ENCODE assay signal across 14 cellular contexts in the genomic region with DNA sequence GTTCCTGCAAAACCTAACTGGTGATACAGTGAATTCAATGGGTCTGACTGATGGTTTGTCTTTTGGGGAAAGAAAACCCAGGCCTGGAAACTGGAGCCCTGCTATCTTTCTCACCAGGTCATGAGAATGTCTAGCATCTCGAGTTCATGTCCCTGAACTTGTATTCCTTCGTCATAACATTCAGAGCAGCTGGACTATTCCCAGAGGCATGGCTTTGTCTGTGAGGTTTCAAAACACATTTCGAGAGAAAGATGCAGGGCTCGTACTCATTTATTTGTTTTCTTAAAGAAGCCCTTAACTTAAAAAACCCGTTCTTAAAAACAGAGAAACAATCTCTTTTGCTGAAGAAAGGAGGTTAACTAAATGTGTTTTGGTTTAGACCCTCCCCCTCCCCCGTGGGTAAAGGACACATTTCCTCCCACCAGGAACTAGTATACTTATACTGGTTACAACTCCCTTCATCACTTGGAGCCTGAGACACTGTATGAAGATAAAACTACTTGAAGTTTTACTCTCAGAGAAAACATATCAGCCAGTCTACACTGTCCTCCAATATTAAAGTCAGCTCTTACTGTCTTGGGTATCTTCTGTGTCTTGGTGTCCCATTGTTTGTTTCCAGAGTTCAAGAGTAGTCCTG. TPM values are rescaled to one million over a fixed set of nuclear protein-coding genes. Genes with fewer than 3 reads are reported as not detected.
DNase-seq lines count a peak whose midpoint lies in the region; ATAC-seq and TF ChIP-seq lines count a peak whose summit lies in the region.
"Had no signal": no experiment of that assay in that cellular context is flagged by ENCODE, and none has a peak within 500 bp of the region (broad histone marks: within the 10 kb centered on the region; RNA-seq: fewer than 3 reads in every experiment).

No MANE protein-coding gene starts in this region.

- H3K27me3 ChIP-seq in Panc1 (ENCODE audit: control insufficient read depth, insufficient read depth, low read length): no peaks in the 10 kb centered on the region
- no peaks in the 10 kb centered on the region for H3K27me3 ChIP-seq in fibroblast of lung (ENCODE audit: control insufficient read depth, insufficient read depth, low read length)
- no peaks in the 10 kb centered on the region for H3K27me3 ChIP-seq in muscle layer of duodenum (ENCODE audit: low read depth, low read length)
- H3K27me3 ChIP-seq in stomach smooth muscle (ENCODE audit: control insufficient read depth in 1 of 2, insufficient read depth in 2 of 2, low read length in 2 of 2): no peaks in the 10 kb centered on the region

- H3K4me2 ChIP-seq in fibroblast of lung (ENCODE audit: extremely low read depth, insufficient read depth, low read length): no peak overlapping the region

- CTCF ChIA-PET in Panc1 (lab: Charles Lee): no interaction called here

- in situ Hi-C loops in Panc1 (cut with HindIII; ENCODE audit: low pct_unique_long_range_greater_than_20kb, low sequenced_read_pairs): no loop called here

- H3K9ac ChIP-seq in fibroblast of lung (ENCODE audit: insufficient read depth, low read length) (no peak overlapping the region), stomach smooth muscle (ENCODE audit: low read length in 2 of 2) (peak overlapping the region; percentile 5 to 19)

- H3K9me3 ChIP-seq in Panc1 (ENCODE audit: control insufficient read depth, insufficient read depth, low read depth, low read length) (no peaks in the 10 kb centered on the region), fibroblast of lung (ENCODE audit: control insufficient read depth, insufficient read depth, low read depth, low read length) (no peaks in the 10 kb centered on the region), muscle layer of duodenum (ENCODE audit: control insufficient read depth in 1 of 2, low read length in 2 of 2) (no peaks in the 10 kb centered on the region), stomach smooth muscle (ENCODE audit: control insufficient read depth in 2 of 2, low read length in 2 of 2) (no peaks in the 10 kb centered on the region)

- POLR2A ChIA-PET in Panc1 (lab: Charles Lee): interaction anchor here (0.8 kb wide), 1 partner anchor 105 kb away, joined by 4 read pairs; no protein-coding TSS in a partner anchor

- ATAC-seq in Panc1: no peak
- no peak for ATAC-seq in HG02870 (IDR thresholded peaks at IDR 0.05; ENCODE audit: unreplicated experiment)
- ATAC-seq in left colon: no peak
- ATAC-seq: stimulated activated naive B cell treated with anti-CD40 and anti-IgM and Interleukin-4, amounts not matched to agents 10 μg/mL and 1 μg/mL and 100 μg/mL, for 72 hours had no signal

- intact Hi-C loops in Panc1 (cut with micrococcal nuclease; ENCODE audit: unreplicated experiment) (no loop called here), left colon (cut with DNase I, micrococcal nuclease) (no loop called here)

- no peaks in the 10 kb centered on the region for H3K36me3 ChIP-seq in Panc1 (ENCODE audit: control insufficient read depth, insufficient read depth, low read length)
- H3K36me3 ChIP-seq in fibroblast of lung (ENCODE audit: control insufficient read depth, insufficient read depth, low read length): no peaks in the 10 kb centered on the region
- H3K36me3 ChIP-seq in muscle layer of duodenum (ENCODE audit: control insufficient read depth in 1 of 2, insufficient read depth in 2 of 2, low read length in 2 of 2): no peaks in the 10 kb centered on the region
- H3K36me3 ChIP-seq in stomach smooth muscle (ENCODE audit: control insufficient read depth in 2 of 2, insufficient read depth in 2 of 2, low read length in 2 of 2): no peaks in the 10 kb centered on the region

- TF ChIP-seq CTCF in Panc1 (IDR thresholded peaks at IDR 0.05) (no peak), fibroblast of lung (conservative IDR thresholded peaks at IDR 0.05 in 1 of 2, IDR thresholded peaks at IDR 0.05 in 1 of 2; ENCODE audit: low read depth in 1 of 2, low read length in 2 of 2) (no peak)

- H2AFZ ChIP-seq in fibroblast of lung (ENCODE audit: low read length): no peak overlapping the region

- H3K27ac ChIP-seq in Panc1 (ENCODE audit: low read length): peak overlapping the region; percentile 70; the same call in 1 of the 2 replicates
- H3K27ac ChIP-seq in fibroblast of lung (ENCODE audit: insufficient read depth, low read length): peak overlapping the region; percentile 39
- peak overlapping the region; percentile 24 for H3K27ac ChIP-seq in muscle layer of duodenum (ENCODE audit: low read length)
- peak overlapping the region; percentile 77 for H3K27ac ChIP-seq in stomach smooth muscle (ENCODE audit: low read length)

- no peak for DNase-seq in Panc1 (ENCODE audit: low read depth, low spot score)
- peak in 1 of 2 donors; percentile 80 for DNase-seq in fibroblast of lung (ENCODE audit: low read depth in 2 of 2)
- no peak for DNase-seq in NOMO-1 treated with dmso at 0.1 percent for 144 hours (lab: John Stamatoyannopoulos, UW; ENCODE audit: unreplicated experiment)
- DNase-seq in left colon: no peak
- no peak for DNase-seq in DMS79 treated with DMSO at 0.1 percent for 48 hours (lab: John Stamatoyannopoulos, UW)
- DNase-seq: activated CD4-positive, alpha-beta memory T cell treated with anti-CD3 and anti-CD28 coated beads, Interleukin-2, amount 10 ng/mL, durations not matched to agents 7 days and 5 days; amniotic stem cell; foreskin melanocyte; NCI-H1105 treated with DMSO at 0.1 percent for 48 hours; NCI-H226; stimulated activated naive B cell treated with anti-CD40 and anti-IgM and Interleukin-4, amounts not matched to agents 10 μg/mL and 1 μg/mL and 100 μg/mL, for 72 hours had no signal

- H4K20me1 ChIP-seq in fibroblast of lung (ENCODE audit: control insufficient read depth, extremely low read depth, insufficient read depth, low read length): no peaks in the 10 kb centered on the region

- H3K4me1 ChIP-seq in Panc1 (ENCODE audit: control insufficient read depth, insufficient read depth, low read length) (peaks cover 25% of the 10 kb centered on the region), fibroblast of lung (ENCODE audit: control insufficient read depth, extremely low read depth, insufficient read depth, low read length) (peaks cover 28% of the 10 kb centered on the region), muscle layer of duodenum (ENCODE audit: control insufficient read depth in 1 of 2, insufficient read depth in 2 of 2, low read length in 2 of 2) (peaks cover 10 to 44% of the 10 kb centered on the region in 2 donors), stomach smooth muscle (ENCODE audit: control insufficient read depth, insufficient read depth, low read length) (peaks cover 54% of the 10 kb centered on the region)

- no peaks in the 10 kb centered on the region for H3K79me2 ChIP-seq in fibroblast of lung (ENCODE audit: control insufficient read depth, insufficient read depth, low read length)

- BruUV-seq in Panc1 (replicated peaks; lab: Mats Ljungman, UMichigan): no TSS peak

- H3K4me3 ChIP-seq in Panc1 (ENCODE audit: low read depth in 2 of 2, low read length in 2 of 2): no peak overlapping the region
- H3K4me3 ChIP-seq in fibroblast of lung (replicated peaks in 1 of 4; ENCODE audit: control extremely low read depth in 1 of 4, insufficient read depth in 1 of 4, low read depth in 3 of 4, low read length in 4 of 4): no peak overlapping the region
- no peak overlapping the region for H3K4me3 ChIP-seq in muscle layer of duodenum (ENCODE audit: low read depth in 1 of 2, low read length in 2 of 2)
- H3K4me3 ChIP-seq in stomach smooth muscle (ENCODE audit: low read length in 2 of 2): peak overlapping the region in 1 of 2 donors; percentile 29

RNA-seq across cellular contexts. Expression of gene ME3, which starts 43.2 kb away (rescaled TPM):
- 35.3 TPM for total RNA-seq in Panc1 (2021; ENCODE audit: unreplicated experiment)
- polyA plus RNA-seq in Panc1 (2012; ENCODE audit: insufficient read length): 31.8 TPM
- 50.7 and 63.2 TPM in 2 replicates for total RNA-seq in fibroblast of lung
- 8.8 and 9.6 TPM in 2 replicates for polyA plus RNA-seq in fibroblast of lung
- polyA plus RNA-seq in fibroblast of lung (2012): 7.7 and 11.5 TPM in 2 replicates
- 11.6 and 12.4 TPM in 2 replicates for polyA minus RNA-seq in fibroblast of lung (ENCODE audit: low replicate concordance)
- 10 to 100 TPM; 35.8 to 38.1 TPM for total RNA-seq in left colon

Comparison
In these comparisons a context has a peak if more than half of its experiments do, and no peak if none do; other contexts are left out.
1. H3K27ac ChIP-seq: peak in every context shown above with its lines; median percentile 77 in stomach smooth muscle; 70 in Panc1; 39 in fibroblast of lung; 24 in muscle layer of duodenum.